20 cellular contexts compared by ENCODE assay signal in the genomic region with DNA sequence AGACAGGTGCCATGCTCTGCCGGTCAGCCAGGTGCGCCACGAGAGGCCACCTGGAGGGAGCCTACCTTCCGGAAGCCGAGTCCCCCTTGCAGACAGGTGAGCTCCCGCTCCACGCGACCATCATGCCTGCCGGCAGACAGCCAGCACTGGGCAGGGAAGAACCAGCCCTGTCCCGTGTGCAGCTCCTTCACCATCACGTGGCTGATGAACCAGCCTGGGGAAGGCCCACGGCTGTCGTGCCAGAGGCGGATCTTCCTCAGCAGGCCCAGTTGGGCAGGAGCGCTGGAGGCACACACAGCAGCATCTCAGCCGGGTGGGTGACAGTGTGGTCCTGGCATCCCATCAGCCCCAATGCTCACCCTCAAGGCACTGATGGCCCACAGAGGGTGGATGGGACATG.
DNase-seq lines count a peak whose midpoint lies in the region; ATAC-seq, FAIRE-seq and TF ChIP-seq lines count a peak whose summit lies in the region.
"Had no signal": no experiment of that assay in that cellular context is flagged by ENCODE, and none has a peak within 500 bp of the region (broad histone marks: within the 10 kb centered on the region; RNA-seq: fewer than 3 reads in every experiment).

No MANE protein-coding gene starts in this region.

- H2AK5ac ChIP-seq in IMR-90 (ENCODE audit: low read depth, low read length) (peak overlapping the region; percentile 39; the same call in 1 of the 2 replicates), neuronal stem cell (ENCODE audit: low read depth, low read length) (peak overlapping the region; percentile 91)

- no peaks in the 10 kb centered on the region for H3K36me3 Mint-ChIP-seq in stimulated activated memory B cell treated with anti-CD40 and anti-IgM and Interleukin-4, amounts not matched to agents 10 μg/mL and 1 μg/mL and 100 μg/mL, for 72 hours
- H3K36me3 Mint-ChIP-seq in CD8-positive, alpha-beta memory T cell, result no peaks in the 10 kb centered on the region
- H3K36me3 Mint-ChIP-seq: CD4-positive, CD25-positive, alpha-beta regulatory T cell had no signal

- H2BK120ac ChIP-seq in IMR-90 (ENCODE audit: low read depth, low read length) (no peak overlapping the region), neuronal stem cell (ENCODE audit: low read depth, low read length) (no peak overlapping the region)

- no peak overlapping the region for H4K8ac ChIP-seq in IMR-90 (ENCODE audit: low read depth in 2 of 2, low read length in 2 of 2)
- H4K8ac ChIP-seq in neuronal stem cell (ENCODE audit: low read depth, low read length), result no peak overlapping the region

- DNase-seq in COLO668 (lab: John Stamatoyannopoulos, UW; ENCODE audit: unreplicated experiment), result peak; percentile 40
- no peak for DNase-seq in IMR-90
- DNase-seq in neuronal stem cell (ENCODE audit: low spot score), result no peak
- no peak for DNase-seq in GM19239 (ENCODE audit: insufficient read length, low spot score)
- no peak for DNase-seq in CD8-positive, alpha-beta memory T cell
- DNase-seq: ACHN; BE2C; C1 segment of cervical spinal cord; CD4-positive, CD25-positive, alpha-beta regulatory T cell; DMS153; DND-41; EL; GM23248; KG1 had no signal

- dilution Hi-C loops in IMR-90 (cut with HindIII; ENCODE audit: low sequenced_read_pairs, unreplicated experiment), result no loop called here

- H3K4me1 ChIP-seq in IMR-90 (ENCODE audit: control insufficient read depth, insufficient read depth, low read length) (peaks cover 8% of the 10 kb centered on the region; the same call in 1 of the 2 replicates), neuronal stem cell (ENCODE audit: control insufficient read depth in 2 of 2, insufficient read depth in 1 of 2, low read depth in 1 of 2, low read length in 2 of 2) (peaks cover 0 to 2% of the 10 kb centered on the region in 2 donors)
- H3K4me1 ChIP-seq in CD8-positive, alpha-beta memory T cell (ENCODE audit: insufficient read depth, low read length), result no peaks in the 10 kb centered on the region
- H3K4me1 ChIP-seq: BE2C, HAP-1 had no signal

- no peak for TF ChIP-seq POLR2A in IMR-90 (IDR thresholded peaks at IDR 0.05; ENCODE audit: low read depth, low read length)

- H2BK15ac ChIP-seq in IMR-90 (ENCODE audit: low read depth, low read length), result no peak overlapping the region; the same call in 2 of the 3 replicates
- H2BK15ac ChIP-seq in neuronal stem cell (ENCODE audit: low read length), result peak overlapping the region; percentile 62

- H3K27ac ChIP-seq in IMR-90 (ENCODE audit: insufficient read depth, low read length) (no peak overlapping the region), neuronal stem cell (replicated peaks; ENCODE audit: low read length) (no peak overlapping the region)
- no peak overlapping the region for H3K27ac ChIP-seq in CD8-positive, alpha-beta memory T cell (ENCODE audit: low read depth, low read length)
- H3K27ac ChIP-seq: GM23248 had no signal

- H3K79me1 ChIP-seq in IMR-90 (ENCODE audit: low read depth in 1 of 2, low read length in 2 of 2) (no peaks in the 10 kb centered on the region), neuronal stem cell (ENCODE audit: low read depth, low read length) (no peaks in the 10 kb centered on the region)

- no peaks in the 10 kb centered on the region for H3K36me3 ChIP-seq in IMR-90 (ENCODE audit: control insufficient read depth, insufficient read depth, low read length)
- H3K36me3 ChIP-seq in neuronal stem cell (replicated peaks in 1 of 2; ENCODE audit: control insufficient read depth in 2 of 2, insufficient read depth in 2 of 2, low read length in 2 of 2), result no peaks in the 10 kb centered on the region
- no peaks in the 10 kb centered on the region for H3K36me3 ChIP-seq in CD8-positive, alpha-beta memory T cell (ENCODE audit: insufficient read depth, low read length)
- H3K36me3 ChIP-seq: BE2C, HAP-1 had no signal

- H3K9me3 Mint-ChIP-seq in stimulated activated memory B cell treated with anti-CD40 and anti-IgM and Interleukin-4, amounts not matched to agents 10 μg/mL and 1 μg/mL and 100 μg/mL, for 72 hours, result no peaks in the 10 kb centered on the region
- no peaks in the 10 kb centered on the region for H3K9me3 Mint-ChIP-seq in CD8-positive, alpha-beta memory T cell
- H3K9me3 Mint-ChIP-seq: CD4-positive, CD25-positive, alpha-beta regulatory T cell had no signal

- no peak for TF ChIP-seq RAD21 in IMR-90 (IDR thresholded peaks at IDR 0.05; ENCODE audit: low read length)

- H3K9me1 ChIP-seq in IMR-90 (ENCODE audit: insufficient read depth, low read length), result peaks cover 11% of the 10 kb centered on the region; the same call in 1 of the 2 replicates

- 86% methylated on average over 9 of the region's 16 CpGs; no CpG with 5 or more reads in 1 of the 2 experiments for WGBS in IMR-90 (ENCODE audit: extremely low coverage in 2 of 2, insufficient read length in 1 of 2), 2 experiments
- no CpG with 5 or more reads among the region's 16 CpGs for WGBS in neuronal stem cell (ENCODE audit: extremely low coverage in 2 of 2, insufficient read length in 2 of 2, insufficient replicate concordance in 1 of 2), 2 donors

- H3K4me3 Mint-ChIP-seq in stimulated activated memory B cell treated with anti-CD40 and anti-IgM and Interleukin-4, amounts not matched to agents 10 μg/mL and 1 μg/mL and 100 μg/mL, for 72 hours, result no peak overlapping the region
- H3K4me3 Mint-ChIP-seq in CD8-positive, alpha-beta memory T cell, result no peak overlapping the region
- H3K4me3 Mint-ChIP-seq: CD4-positive, CD25-positive, alpha-beta regulatory T cell had no signal

- H2AK9ac ChIP-seq in IMR-90 (replicated peaks; ENCODE audit: low read depth, low read length, poor library complexity), result no peak overlapping the region

- H3K27ac Mint-ChIP-seq in stimulated activated memory B cell treated with anti-CD40 and anti-IgM and Interleukin-4, amounts not matched to agents 10 μg/mL and 1 μg/mL and 100 μg/mL, for 72 hours, result no peak overlapping the region
- no peak overlapping the region for H3K27ac Mint-ChIP-seq in CD8-positive, alpha-beta memory T cell
- H3K27ac Mint-ChIP-seq: CD4-positive, CD25-positive, alpha-beta regulatory T cell had no signal

- intact Hi-C loops in IMR-90 (cut with micrococcal nuclease), result no loop called here

- H3K27me3 ChIP-seq in IMR-90 (ENCODE audit: control insufficient read depth, insufficient read depth, low read length), result peaks cover 19% of the 10 kb centered on the region; the same call in 1 of the 2 replicates
- H3K27me3 ChIP-seq in neuronal stem cell (ENCODE audit: control insufficient read depth in 3 of 3, insufficient read depth in 3 of 3, low read depth in 1 of 3, low read length in 3 of 3), result peaks cover 0 to 21% (median 0%) of the 10 kb centered on the region in 3 experiments
- no peaks in the 10 kb centered on the region for H3K27me3 ChIP-seq in CD8-positive, alpha-beta memory T cell (ENCODE audit: insufficient read depth, low read length, poor library complexity, severe bottlenecking)
- H3K27me3 ChIP-seq: BE2C had no signal

- H3K56ac ChIP-seq in IMR-90 (ENCODE audit: extremely low read depth, insufficient read depth, low read length), result no peak overlapping the region

- no peak overlapping the region for H4K91ac ChIP-seq in IMR-90 (ENCODE audit: insufficient read depth, low read depth, low read length)
- H4K91ac ChIP-seq in neuronal stem cell (ENCODE audit: low read depth, low read length, poor library complexity), result peak overlapping the region; percentile 66

- no peaks in the 10 kb centered on the region for H3K9me3 ChIP-seq in IMR-90 (ENCODE audit: control insufficient read depth, insufficient read depth, low read length)
- no peaks in the 10 kb centered on the region for H3K9me3 ChIP-seq in neuronal stem cell (replicated peaks in 1 of 2; ENCODE audit: control insufficient read depth in 2 of 2, insufficient read depth in 1 of 2, low read depth in 1 of 2, low read length in 2 of 2)
- no peaks in the 10 kb centered on the region for H3K9me3 ChIP-seq in CD8-positive, alpha-beta memory T cell (ENCODE audit: low read length)
- H3K9me3 ChIP-seq: BE2C, HAP-1 had no signal

- peaks cover 21% of the 10 kb centered on the region for H3K27me3 Mint-ChIP-seq in stimulated activated memory B cell treated with anti-CD40 and anti-IgM and Interleukin-4, amounts not matched to agents 10 μg/mL and 1 μg/mL and 100 μg/mL, for 72 hours
- H3K27me3 Mint-ChIP-seq in CD8-positive, alpha-beta memory T cell, result peaks cover 0 to 6% of the 10 kb centered on the region in 2 donors

- in situ Hi-C loops in IMR-90 (cut with MboI; ENCODE audit: low sequenced_read_pairs), result no loop called here

- H3K14ac ChIP-seq in IMR-90 (replicated peaks; ENCODE audit: low read depth, low read length), result no peak overlapping the region
- H3K14ac ChIP-seq in neuronal stem cell (ENCODE audit: low read length), result peak overlapping the region; percentile 27

- no TSS peak for BruUV-seq in IMR-90 (replicated peaks; lab: Mats Ljungman, UMichigan)

- H2BK5ac ChIP-seq in IMR-90 (ENCODE audit: low read depth, low read length, poor library complexity, severe bottlenecking) (no peak overlapping the region), neuronal stem cell (ENCODE audit: low read length) (no peak overlapping the region)

- no peak overlapping the region for H3K9ac ChIP-seq in IMR-90 (ENCODE audit: low read depth, low read length)
- no peak overlapping the region for H3K9ac ChIP-seq in neuronal stem cell (ENCODE audit: low read depth, low read length, poor library complexity)
- H3K9ac ChIP-seq: GM23248 had no signal

- CTCF ChIA-PET in IMR-90 (lab: Yijun Ruan, JAX), result no interaction called here
- CTCF ChIA-PET in CD8-positive, alpha-beta memory T cell (lab: Charles Lee), result no interaction called here

- no peak overlapping the region for H3K18ac ChIP-seq in IMR-90 (ENCODE audit: low read depth, low read length)
- H3K18ac ChIP-seq in neuronal stem cell (ENCODE audit: low read length), result peak overlapping the region; percentile 44

- H2BK20ac ChIP-seq in IMR-90 (ENCODE audit: low read depth, low read length), result no peak overlapping the region

- FAIRE-seq in GM19239 (lab: Jason Lieb, UNC), result no peak
- FAIRE-seq: A204.1, GM12878, HepG2 had no signal

- POLR2A ChIA-PET in IMR-90 (lab: Charles Lee; ENCODE audit: unreplicated experiment), result no interaction called here
- POLR2A ChIA-PET in CD8-positive, alpha-beta memory T cell (lab: Charles Lee), result no interaction called here

- ATAC-seq in IMR-90 (ENCODE audit: low read depth) (no peak), GM21619 (IDR thresholded peaks at IDR 0.05; ENCODE audit: unreplicated experiment) (no peak)
- ATAC-seq in stimulated activated memory B cell treated with anti-CD40 and anti-IgM and Interleukin-4, amounts not matched to agents 10 μg/mL and 1 μg/mL and 100 μg/mL, for 72 hours, result peak; percentile 31
- ATAC-seq: GM12878, HepG2 had no signal

- H3K4ac ChIP-seq in IMR-90 (ENCODE audit: low read depth, low read length) (no peak overlapping the region; the same call in 1 of the 2 replicates), neuronal stem cell (ENCODE audit: low read length) (peak overlapping the region; percentile 6)

- no peak overlapping the region for H3K4me2 ChIP-seq in IMR-90 (ENCODE audit: low read depth, low read length)
- H3K4me2 ChIP-seq in neuronal stem cell (ENCODE audit: insufficient read depth, low read length, poor library complexity, severe bottlenecking), result no peak overlapping the region

- TF ChIP-seq CTCF in IMR-90 (conservative IDR thresholded peaks at IDR 0.05; ENCODE audit: low read depth, low read length), result no peak

- H3K4me3 ChIP-seq in IMR-90 (ENCODE audit: insufficient read depth, low read depth, low read length), result no peak overlapping the region
- H3K4me3 ChIP-seq in neuronal stem cell (ENCODE audit: low read length in 2 of 2), result peak overlapping the region in 1 of 2 donors; percentile 41
- no peak overlapping the region for H3K4me3 ChIP-seq in CD8-positive, alpha-beta memory T cell (ENCODE audit: low read length)
- H3K4me3 ChIP-seq: GM12878, GM23248, HAP-1 had no signal

- H4K5ac ChIP-seq in IMR-90 (ENCODE audit: low read depth, low read length), result no peak overlapping the region

- H3K23ac ChIP-seq in IMR-90 (ENCODE audit: low read depth, low read length), result no peak overlapping the region
- peak overlapping the region; percentile 37 for H3K23ac ChIP-seq in neuronal stem cell (ENCODE audit: low read depth, low read length, poor library complexity)

- no peak overlapping the region for H2BK12ac ChIP-seq in neuronal stem cell (ENCODE audit: low read length)

- H4K20me1 ChIP-seq in IMR-90 (ENCODE audit: insufficient read depth, low read length), result no peaks in the 10 kb centered on the region

- no peaks in the 10 kb centered on the region for H3K4me1 Mint-ChIP-seq in stimulated activated memory B cell treated with anti-CD40 and anti-IgM and Interleukin-4, amounts not matched to agents 10 μg/mL and 1 μg/mL and 100 μg/mL, for 72 hours
- H3K4me1 Mint-ChIP-seq in CD8-positive, alpha-beta memory T cell, result no peaks in the 10 kb centered on the region
- H3K4me1 Mint-ChIP-seq: CD4-positive, CD25-positive, alpha-beta regulatory T cell had no signal

- no peak overlapping the region for H2AFZ ChIP-seq in IMR-90 (replicated peaks; ENCODE audit: low read length, poor library complexity)
- no peak overlapping the region for H2AFZ ChIP-seq in neuronal stem cell (ENCODE audit: low read length)
- H2AFZ ChIP-seq: GM23248 had no signal
